Comparison of ENCODE assay signal across 24 cellular contexts in genomic region chr7:31109751-31110150, GRCh38. TPM values are rescaled to one million over a fixed set of nuclear protein-coding genes. Genes with fewer than 3 reads are reported as not detected.
DNase-seq lines count a peak whose midpoint lies in the region; ATAC-seq and TF ChIP-seq lines count a peak whose summit lies in the region.
"Had no signal": no experiment of that assay in that cellular context is flagged by ENCODE, and none has a peak within 500 bp of the region (broad histone marks: within the 10 kb centered on the region; RNA-seq: fewer than 3 reads in every experiment).

No MANE protein-coding gene starts in this region.

- H3K36me3 ChIP-seq in tibial artery (no peaks in the 10 kb centered on the region), aorta (ENCODE audit: control insufficient read depth in 1 of 2, insufficient read depth in 2 of 2, low read length in 1 of 2) (no peaks in the 10 kb centered on the region)
- H3K36me3 ChIP-seq: BE2C; BLaER1 treated with 17β-estradiol and CSF1 and Interleukin-3, amounts not matched to agents 10 nM and 100 nM had no signal

- 82 to 84% methylated on average over 3 of the region's 3 CpGs for WGBS in aorta, 2 donors

- peak; percentile 5 for DNase-seq in activated CD8-positive, alpha-beta memory T cell treated with anti-CD3 and anti-CD28 coated beads for 24 hours
- no peak for DNase-seq in activated CD8-positive, alpha-beta memory T cell treated with anti-CD3 and anti-CD28 coated beads, Interleukin-2, amount 50 U/mL, for 48 hours
- DNase-seq in coronary artery (ENCODE audit: low spot score) (peak; percentile 29), mesenteric fat pad (ENCODE audit: low spot score) (peak; percentile 28), tibial artery (no peak), GM19240 (ENCODE audit: insufficient read length, low spot score) (no peak), aorta (no peak)
- DNase-seq: 8988T; ACHN; AML-193; BE2C; CD4-positive, alpha-beta T cell; CD8-positive, alpha-beta memory T cell; DMS 273 treated with DMSO at 0.1 percent for 48 hours; DMS79; EL; GDM1; H9; HFFc6 had no signal

- H3K9me3 ChIP-seq in tibial artery (no peaks in the 10 kb centered on the region), aorta (ENCODE audit: control insufficient read depth, low read length) (no peaks in the 10 kb centered on the region)
- H3K9me3 ChIP-seq: A549; BE2C; BLaER1 treated with 17β-estradiol and CSF1 and Interleukin-3, amounts not matched to agents 10 nM and 100 nM had no signal

- H3K4me1 ChIP-seq in tibial artery (no peaks in the 10 kb centered on the region), aorta (ENCODE audit: control insufficient read depth in 1 of 2, insufficient read depth in 2 of 2, low read length in 2 of 2) (no peaks in the 10 kb centered on the region)
- H3K4me1 ChIP-seq: A549; BE2C; BLaER1 treated with 17β-estradiol and CSF1 and Interleukin-3, amounts not matched to agents 10 nM and 100 nM had no signal

- TF ChIP-seq CTCF in coronary artery (IDR thresholded peaks at IDR 0.05): no peak
- no peak for TF ChIP-seq CTCF in tibial artery (IDR thresholded peaks at IDR 0.05)

- ATAC-seq in aorta (ENCODE audit: low FRiP score): no peak
- ATAC-seq: A549, GM12878, GM23338 had no signal

- H3K27ac ChIP-seq in coronary artery: no peak overlapping the region
- no peak overlapping the region for H3K27ac ChIP-seq in tibial artery
- no peak overlapping the region for H3K27ac ChIP-seq in aorta (ENCODE audit: low read depth in 1 of 2, low read length in 2 of 2)
- H3K27ac ChIP-seq: A549; BLaER1 treated with 17β-estradiol and CSF1 and Interleukin-3, amounts not matched to agents 10 nM and 100 nM had no signal

- no peak overlapping the region for H3K4me3 ChIP-seq in coronary artery
- H3K4me3 ChIP-seq in tibial artery: no peak overlapping the region
- no peak overlapping the region for H3K4me3 ChIP-seq in aorta (ENCODE audit: low read length in 2 of 2)
- H3K4me3 ChIP-seq: A549; BLaER1 treated with 17β-estradiol and CSF1 and Interleukin-3, amounts not matched to agents 10 nM and 100 nM; GM12878; GM23338 had no signal

- intact Hi-C loops in tibial artery (cut with DNase I; ENCODE audit: low total_unique reads) (loop anchor here (10.0 kb wide), 1 partner anchor 375 kb away; no protein-coding TSS in a partner anchor), aorta (cut with DNase I) (no loop called here)

- H3K27me3 ChIP-seq in tibial artery (no peaks in the 10 kb centered on the region), aorta (ENCODE audit: control insufficient read depth in 1 of 2, insufficient read depth in 2 of 2, low read length in 1 of 2) (no peaks in the 10 kb centered on the region)
- H3K27me3 ChIP-seq: BE2C; BLaER1 treated with 17β-estradiol and CSF1 and Interleukin-3, amounts not matched to agents 10 nM and 100 nM had no signal

RNA-seq across cellular contexts. Expression of gene ADCYAP1R1, which starts 57.6 kb away (rescaled TPM):
- total RNA-seq in mesenteric fat pad: 2.5 TPM
- 1 to 10 TPM; 1.1 to 6.1 TPM for total RNA-seq in aorta
- polyA plus RNA-seq in aorta: not detected
- total RNA-seq: CD4-positive, alpha-beta T cell; CD8-positive, alpha-beta memory T cell; GM12878 had no signal
- polyA plus RNA-seq: CD14-positive monocyte; CD8-positive, alpha-beta memory T cell; GM12878 had no signal

Comparison
In these comparisons a context has a peak if more than half of its experiments do, and no peak if none do; other contexts are left out.
1. DNase-seq: peak in activated CD8-positive, alpha-beta memory T cell treated with anti-CD3 and anti-CD28 coated beads for 24 hours (single experiment), coronary artery (single experiment) and mesenteric fat pad (single experiment); none in activated CD8-positive, alpha-beta memory T cell treated with anti-CD3 and anti-CD28 coated beads, Interleukin-2, amount 50 U/mL, for 48 hours (single experiment), tibial artery (0 of 2), GM19240 (single experiment) and aorta (0 of 2).